Comparison of ENCODE assay signal across 23 cellular contexts in genomic region chr22:39215070-39215396, GRCh38. TPM values are rescaled to one million over a fixed set of nuclear protein-coding genes. Genes with fewer than 3 reads are reported as not detected.
DNase-seq lines count a peak whose midpoint lies in the region; ATAC-seq and TF ChIP-seq lines count a peak whose summit lies in the region.
"Had no signal": no experiment of that assay in that cellular context is flagged by ENCODE, and none has a peak within 500 bp of the region (broad histone marks: within the 10 kb centered on the region; RNA-seq: fewer than 3 reads in every experiment).

No MANE protein-coding gene starts in this region.

- H3K27me3 Mint-ChIP-seq in activated CD4-positive, alpha-beta memory T cell treated with anti-CD3 and anti-CD28 coated beads for 36 hours: peaks cover 11% of the 10 kb centered on the region
- peaks cover 33% of the 10 kb centered on the region for H3K27me3 Mint-ChIP-seq in activated CD4-positive, alpha-beta memory T cell treated with anti-CD3 and anti-CD28 coated beads, Interleukin-2, amount 10 ng/mL, durations not matched to agents 7 days and 5 days

- H2BK15ac ChIP-seq in mesenchymal stem cell (ENCODE audit: low read depth, poor library complexity, severe bottlenecking): no peak overlapping the region

- peak; percentile 3 for DNase-seq in activated CD4-positive, alpha-beta memory T cell treated with anti-CD3 and anti-CD28 coated beads for 36 hours
- no peak for DNase-seq in activated CD4-positive, alpha-beta memory T cell treated with anti-CD3 and anti-CD28 coated beads, Interleukin-2, amount 10 ng/mL, durations not matched to agents 7 days and 5 days
- DNase-seq in body of pancreas (no peak), mesenchymal stem cell (no peak), suprapubic skin (ENCODE audit: low spot score in 2 of 2) (peak; percentile 5 to 35), posterior vena cava (ENCODE audit: low spot score) (no peak), inferior parietal cortex (ENCODE audit: extremely low spot score) (no peak)
- DNase-seq: activated CD4-positive, alpha-beta T cell treated with anti-CD3 and anti-CD28 coated beads, Interleukin-2, amount 10 ng/mL, durations not matched to agents 24 days and 14 days; activated CD8-positive, alpha-beta memory T cell treated with anti-CD3 and anti-CD28 coated beads, Interleukin-2, amount 50 U/mL, for 4 hours; activated gamma-delta T cell; cortex of kidney; GDM1; NCI-H2081 treated with DMSO at 0.1 percent for 48 hours; NCI-H446; OCI-M1; stimulated activated CD4-positive, alpha-beta T cell treated with anti-CD3 and anti-CD28 coated beads, Interleukin-4, amount 100 ng/mL, for 24 hours had no signal

- H3K4ac ChIP-seq in mesenchymal stem cell (ENCODE audit: low read depth in 1 of 2, low read length in 2 of 2): no peak overlapping the region

- H2BK12ac ChIP-seq in mesenchymal stem cell (ENCODE audit: low read length in 2 of 2): no peak overlapping the region

- WGBS in body of pancreas, 2 donors: 72 to 73% methylated on average over 6 of the region's 6 CpGs
- 72% methylated on average over 6 of the region's 6 CpGs for WGBS in mesenchymal stem cell
- 43% methylated on average over 6 of the region's 6 CpGs for WGBS in suprapubic skin

- H3K36me3 Mint-ChIP-seq in activated CD4-positive, alpha-beta memory T cell treated with anti-CD3 and anti-CD28 coated beads for 36 hours: no peaks in the 10 kb centered on the region
- H3K36me3 Mint-ChIP-seq in activated CD4-positive, alpha-beta memory T cell treated with anti-CD3 and anti-CD28 coated beads, Interleukin-2, amount 10 ng/mL, durations not matched to agents 7 days and 5 days (ENCODE audit: low read depth): no peaks in the 10 kb centered on the region

- H2AFZ ChIP-seq in mesenchymal stem cell (ENCODE audit: low read depth, low read length): no peak overlapping the region

- H4K91ac ChIP-seq in mesenchymal stem cell (ENCODE audit: low read length): no peak overlapping the region

- ATAC-seq in body of pancreas (no peak), HG02970 (IDR thresholded peaks at IDR 0.05; ENCODE audit: low FRiP score, unreplicated experiment) (no peak)
- ATAC-seq: left lobe of liver had no signal

- TF ChIP-seq CTCF in body of pancreas (IDR thresholded peaks at IDR 0.05) (no peak), suprapubic skin (IDR thresholded peaks at IDR 0.05) (no peak)

- H3K27ac ChIP-seq in body of pancreas (peak overlapping the region in 3 of 4 donors; percentile 6 to 85 (median 82)), mesenchymal stem cell (ENCODE audit: low read length, poor library complexity, severe bottlenecking) (peak overlapping the region; percentile 85), suprapubic skin (no peak overlapping the region)
- H3K27ac ChIP-seq: 22Rv1, neutrophil had no signal

- H3K36me3 ChIP-seq in body of pancreas (replicated peaks in 1 of 2; ENCODE audit: insufficient read depth in 1 of 2, low read depth in 2 of 2) (no peaks in the 10 kb centered on the region), mesenchymal stem cell (ENCODE audit: control insufficient read depth in 1 of 2, insufficient read depth in 2 of 2, low read depth in 1 of 2, low read length in 2 of 2) (no peaks in the 10 kb centered on the region), suprapubic skin (no peaks in the 10 kb centered on the region)
- H3K36me3 ChIP-seq: neutrophil, thyroid gland had no signal

- H2BK5ac ChIP-seq in mesenchymal stem cell (ENCODE audit: low read depth, low read length, poor library complexity, severe bottlenecking): no peak overlapping the region

- no peak overlapping the region for H3K4me2 ChIP-seq in mesenchymal stem cell (ENCODE audit: low read length, poor library complexity, severe bottlenecking)

- intact Hi-C loops in activated CD4-positive, alpha-beta memory T cell treated with anti-CD3 and anti-CD28 coated beads for 36 hours (cut with micrococcal nuclease): no loop called here
- intact Hi-C loops in body of pancreas (cut with DNase I) (no loop called here), posterior vena cava (cut with DNase I) (no loop called here)

- H3K18ac ChIP-seq in mesenchymal stem cell (ENCODE audit: low read depth in 1 of 2, low read length in 2 of 2): no peak overlapping the region

- POLR2A ChIA-PET in activated CD4-positive, alpha-beta memory T cell treated with anti-CD3 and anti-CD28 coated beads for 36 hours (lab: Charles Lee): no interaction called here
- POLR2A ChIA-PET in activated CD4-positive, alpha-beta memory T cell treated with anti-CD3 and anti-CD28 coated beads, Interleukin-2, amount 10 ng/mL, durations not matched to agents 7 days and 5 days (lab: Charles Lee): interaction anchor here (1.4 to 1.7 kb wide), 2 partner anchors 55 to 102 kb away, joined by 3 to 4 read pairs; no protein-coding TSS in a partner anchor

- no peak overlapping the region for H3K14ac ChIP-seq in mesenchymal stem cell (ENCODE audit: low read length in 2 of 2)

- no peaks in the 10 kb centered on the region for H3K79me1 ChIP-seq in mesenchymal stem cell (replicated peaks; ENCODE audit: low read length, poor library complexity, severe bottlenecking)

- H3K27ac Mint-ChIP-seq in activated CD4-positive, alpha-beta memory T cell treated with anti-CD3 and anti-CD28 coated beads for 36 hours: no peak overlapping the region
- no peak overlapping the region for H3K27ac Mint-ChIP-seq in activated CD4-positive, alpha-beta memory T cell treated with anti-CD3 and anti-CD28 coated beads, Interleukin-2, amount 10 ng/mL, durations not matched to agents 7 days and 5 days
- H3K27ac Mint-ChIP-seq: activated CD4-positive, alpha-beta T cell treated with anti-CD3 and anti-CD28 coated beads, Interleukin-2, amount 10 ng/mL, durations not matched to agents 24 days and 14 days; T-helper 1 cell treated with Interleukin-12 subunit alpha and Interleukin-12 subunit beta and Interleukin-4 antibody, amounts not matched to agents 30 μg/mL and 1 μg/mL, for 36 hours had no signal

- no peak overlapping the region for H3K23ac ChIP-seq in mesenchymal stem cell (ENCODE audit: low read length in 2 of 2)

- no peak overlapping the region for H4K8ac ChIP-seq in mesenchymal stem cell (ENCODE audit: low read length)

- H3K27me3 ChIP-seq in body of pancreas (no peaks in the 10 kb centered on the region), mesenchymal stem cell (ENCODE audit: control insufficient read depth in 1 of 2, insufficient read depth in 1 of 2, low read length in 2 of 2) (peaks cover 0 to 38% of the 10 kb centered on the region in 2 experiments), suprapubic skin (no peaks in the 10 kb centered on the region)
- H3K27me3 ChIP-seq: thyroid gland had no signal

- no peaks in the 10 kb centered on the region for H3K9me3 ChIP-seq in body of pancreas
- no peaks in the 10 kb centered on the region for H3K9me3 ChIP-seq in mesenchymal stem cell (ENCODE audit: control insufficient read depth, low read length)
- H3K9me3 ChIP-seq in suprapubic skin: no peaks in the 10 kb centered on the region
- H3K9me3 ChIP-seq: neutrophil had no signal

- H3K4me3 ChIP-seq in body of pancreas (no peak overlapping the region), mesenchymal stem cell (ENCODE audit: insufficient read depth in 1 of 2, low read depth in 1 of 2, low read length in 2 of 2) (no peak overlapping the region), suprapubic skin (no peak overlapping the region)
- H3K4me3 ChIP-seq: thyroid gland had no signal

- TF ChIP-seq POLR2A in body of pancreas (IDR thresholded peaks at IDR 0.05) (no peak), suprapubic skin (IDR thresholded peaks at IDR 0.05) (no peak)

- no peaks in the 10 kb centered on the region for H3K9me3 Mint-ChIP-seq in activated CD4-positive, alpha-beta memory T cell treated with anti-CD3 and anti-CD28 coated beads for 36 hours
- H3K9me3 Mint-ChIP-seq in activated CD4-positive, alpha-beta memory T cell treated with anti-CD3 and anti-CD28 coated beads, Interleukin-2, amount 10 ng/mL, durations not matched to agents 7 days and 5 days: peaks cover 3% of the 10 kb centered on the region

- no peak overlapping the region for H3K4me3 Mint-ChIP-seq in activated CD4-positive, alpha-beta memory T cell treated with anti-CD3 and anti-CD28 coated beads for 36 hours
- H3K4me3 Mint-ChIP-seq in activated CD4-positive, alpha-beta memory T cell treated with anti-CD3 and anti-CD28 coated beads, Interleukin-2, amount 10 ng/mL, durations not matched to agents 7 days and 5 days: no peak overlapping the region
- H3K4me3 Mint-ChIP-seq: activated CD4-positive, alpha-beta T cell treated with anti-CD3 and anti-CD28 coated beads, Interleukin-2, amount 10 ng/mL, durations not matched to agents 24 days and 14 days; T-helper 1 cell treated with Interleukin-12 subunit alpha and Interleukin-12 subunit beta and Interleukin-4 antibody, amounts not matched to agents 30 μg/mL and 1 μg/mL, for 36 hours had no signal

- H3K4me1 Mint-ChIP-seq in activated CD4-positive, alpha-beta memory T cell treated with anti-CD3 and anti-CD28 coated beads for 36 hours (ENCODE audit: low read depth): peaks cover 3% of the 10 kb centered on the region
- peaks cover 2% of the 10 kb centered on the region for H3K4me1 Mint-ChIP-seq in activated CD4-positive, alpha-beta memory T cell treated with anti-CD3 and anti-CD28 coated beads, Interleukin-2, amount 10 ng/mL, durations not matched to agents 7 days and 5 days
- H3K4me1 Mint-ChIP-seq: activated CD4-positive, alpha-beta T cell treated with anti-CD3 and anti-CD28 coated beads, Interleukin-2, amount 10 ng/mL, durations not matched to agents 24 days and 14 days had no signal

- peaks cover 11% of the 10 kb centered on the region for H3K4me1 ChIP-seq in body of pancreas
- H3K4me1 ChIP-seq in mesenchymal stem cell (ENCODE audit: control insufficient read depth, insufficient read depth, low read depth, low read length): peaks cover 34% of the 10 kb centered on the region
- peaks cover 9% of the 10 kb centered on the region for H3K4me1 ChIP-seq in suprapubic skin

- CTCF ChIA-PET in activated CD4-positive, alpha-beta memory T cell treated with anti-CD3 and anti-CD28 coated beads for 36 hours (lab: Charles Lee): interaction anchor here (0.5 to 2.3 kb wide), 11 partner anchors 8 to 96 kb away, joined by 3 to 18 read pairs (median 3); no protein-coding TSS in a partner anchor
- CTCF ChIA-PET in activated CD4-positive, alpha-beta memory T cell treated with anti-CD3 and anti-CD28 coated beads, Interleukin-2, amount 10 ng/mL, durations not matched to agents 7 days and 5 days (lab: Charles Lee): interaction anchor here (0.5 kb wide), 1 partner anchor 173 kb away, joined by 3 read pairs; no protein-coding TSS in a partner anchor

- no peak overlapping the region for H2BK120ac ChIP-seq in mesenchymal stem cell (ENCODE audit: low read depth, low read length)

- no peak for TF ChIP-seq EP300 in suprapubic skin (IDR thresholded peaks at IDR 0.05)

- no peak overlapping the region for H2AK5ac ChIP-seq in mesenchymal stem cell (ENCODE audit: low read length, severe bottlenecking)

- H3K9ac ChIP-seq in mesenchymal stem cell (ENCODE audit: low read length): no peak overlapping the region

RNA-seq across cellular contexts. Expression of gene PDGFB, which starts 29.7 kb away (rescaled TPM):
- total RNA-seq in activated CD4-positive, alpha-beta memory T cell treated with anti-CD3 and anti-CD28 coated beads for 36 hours: 10 to 100 TPM; 11.7 to 13.3 TPM
- 1 to 10 TPM; 6.4 to 6.5 TPM for total RNA-seq in activated CD4-positive, alpha-beta memory T cell treated with anti-CD3 and anti-CD28 coated beads, Interleukin-2, amount 10 ng/mL, durations not matched to agents 7 days and 5 days
- 10 to 100 TPM in 1 of 2 donors, 1 to 10 TPM in 1; 7.0 to 15.8 TPM for total RNA-seq in body of pancreas
- 3.4 TPM for polyA plus RNA-seq in mesenchymal stem cell (2013, experiment 1 of 2)
- 3.6 TPM for polyA plus RNA-seq in mesenchymal stem cell (2013, experiment 2 of 2)
- 10 to 100 TPM; 10.5 to 20.6 (median 12.0) TPM for total RNA-seq in suprapubic skin
- total RNA-seq in posterior vena cava: 1 to 10 TPM; 7.5 to 8.1 TPM
- total RNA-seq: IMR-90 had no signal

Comparison
In these comparisons a context has a peak if more than half of its experiments do, and no peak if none do; other contexts are left out.
1. DNase-seq: peak in activated CD4-positive, alpha-beta memory T cell treated with anti-CD3 and anti-CD28 coated beads for 36 hours (single experiment) and suprapubic skin (2 of 2); none in activated CD4-positive, alpha-beta memory T cell treated with anti-CD3 and anti-CD28 coated beads, Interleukin-2, amount 10 ng/mL, durations not matched to agents 7 days and 5 days (single experiment), body of pancreas (0 of 4), mesenchymal stem cell (single experiment), posterior vena cava (single experiment) and inferior parietal cortex (single experiment).